In genomic region chr9:106019017-106019692, GRCh38 we compare ENCODE assay signal across 14 cellular contexts.
DNase-seq lines count a peak whose midpoint lies in the region; TF ChIP-seq lines count a peak whose summit lies in the region.
"Had no signal": no experiment of that assay in that cellular context is flagged by ENCODE, and none has a peak within 500 bp of the region (broad histone marks: within the 10 kb centered on the region; RNA-seq: fewer than 3 reads in every experiment).

No MANE protein-coding gene starts in this region.

- H3K36me3 ChIP-seq in ectodermal cell (ENCODE audit: control insufficient read depth, insufficient read depth, low read length): no peaks in the 10 kb centered on the region
- H3K36me3 ChIP-seq: esophagus squamous epithelium had no signal

- H3K4me1 Mint-ChIP-seq in nephron: peaks cover 24% of the 10 kb centered on the region
- H3K4me1 Mint-ChIP-seq: activated B cell treated with CpG ODN at 0.5 μM for 24 hours; activated naive CD8-positive, alpha-beta T cell treated with anti-CD3 and anti-CD28 coated beads, Interleukin-2, amount 50 U/mL, for 24 hours had no signal

- H3K27ac Mint-ChIP-seq in nephron: peak overlapping the region in 2 of 3 experiments; percentile 17 to 79
- H3K27ac Mint-ChIP-seq: activated B cell treated with CpG ODN at 0.5 μM for 24 hours; activated naive CD8-positive, alpha-beta T cell treated with anti-CD3 and anti-CD28 coated beads, Interleukin-2, amount 50 U/mL, for 24 hours had no signal

- no peaks in the 10 kb centered on the region for H3K27me3 ChIP-seq in ectodermal cell (ENCODE audit: control insufficient read depth, insufficient read depth, low read length, poor library complexity, severe bottlenecking)
- H3K27me3 ChIP-seq: esophagus squamous epithelium had no signal

- peaks cover 21% of the 10 kb centered on the region for H3K4me1 ChIP-seq in ectodermal cell (ENCODE audit: control insufficient read depth, insufficient read depth, low read length)
- H3K4me1 ChIP-seq: esophagus squamous epithelium had no signal

- DNase-seq in DMS53 (lab: John Stamatoyannopoulos, UW) (peak; percentile 90), NCI-H2029 (lab: John Stamatoyannopoulos, UW) (peak; percentile 43), MV-4-11 (lab: John Stamatoyannopoulos, UW) (no peak), NCI-H1417 treated with DMSO at 0.1 percent for 48 hours (lab: John Stamatoyannopoulos, UW) (no peak), NCI-H226 (no peak), GM03348 (ENCODE audit: low spot score) (no peak)
- DNase-seq: activated B cell treated with CpG ODN at 0.5 μM for 24 hours; activated naive CD8-positive, alpha-beta T cell treated with anti-CD3 and anti-CD28 coated beads, Interleukin-2, amount 50 U/mL, for 24 hours; esophagus squamous epithelium; glutamatergic neuron; GM23248; KBM-7 had no signal

- H3K27ac ChIP-seq in ectodermal cell (ENCODE audit: insufficient read depth, low read depth, low read length, poor library complexity, severe bottlenecking): peak overlapping the region; percentile 56
- H3K27ac ChIP-seq: esophagus squamous epithelium, GM23248 had no signal

- no peaks in the 10 kb centered on the region for H3K36me3 Mint-ChIP-seq in nephron (ENCODE audit: low read depth)

- peaks cover 4% of the 10 kb centered on the region for H3K27me3 Mint-ChIP-seq in nephron (ENCODE audit: low read depth)
- H3K27me3 Mint-ChIP-seq: activated B cell treated with CpG ODN at 0.5 μM for 24 hours; activated naive CD8-positive, alpha-beta T cell treated with anti-CD3 and anti-CD28 coated beads, Interleukin-2, amount 50 U/mL, for 24 hours had no signal

- no peaks in the 10 kb centered on the region for H3K9me3 ChIP-seq in ectodermal cell (ENCODE audit: control insufficient read depth, low read length)
- H3K9me3 ChIP-seq: esophagus squamous epithelium had no signal

- no peak overlapping the region for H3K4me3 ChIP-seq in ectodermal cell (ENCODE audit: insufficient read depth, low read depth, low read length)
- H3K4me3 ChIP-seq: esophagus squamous epithelium, GM23248 had no signal

- no peak overlapping the region for H3K4me3 Mint-ChIP-seq in nephron
- H3K4me3 Mint-ChIP-seq: activated B cell treated with CpG ODN at 0.5 μM for 24 hours; activated naive CD8-positive, alpha-beta T cell treated with anti-CD3 and anti-CD28 coated beads, Interleukin-2, amount 50 U/mL, for 24 hours had no signal

- H3K9me3 Mint-ChIP-seq in nephron: peaks cover under 1% of the 10 kb centered on the region
- H3K9me3 Mint-ChIP-seq: activated B cell treated with CpG ODN at 0.5 μM for 24 hours; activated naive CD8-positive, alpha-beta T cell treated with anti-CD3 and anti-CD28 coated beads, Interleukin-2, amount 50 U/mL, for 24 hours had no signal

- 34 to 49% methylated on average over 3 of the region's 3 CpGs for WGBS in ectodermal cell, 2 experiments

- no peak for TF ChIP-seq CTCF in nephron (IDR thresholded peaks at IDR 0.05; ENCODE audit: unreplicated experiment in 3 of 3)

Comparison
In these comparisons a context has a peak if more than half of its experiments do, and no peak if none do; other contexts are left out.
1. DNase-seq: peak in DMS53 (single experiment) and NCI-H2029 (single experiment); none in MV-4-11 (single experiment), NCI-H1417 treated with DMSO at 0.1 percent for 48 hours (single experiment), NCI-H226 (single experiment) and GM03348 (single experiment).